In the genomic region with DNA sequence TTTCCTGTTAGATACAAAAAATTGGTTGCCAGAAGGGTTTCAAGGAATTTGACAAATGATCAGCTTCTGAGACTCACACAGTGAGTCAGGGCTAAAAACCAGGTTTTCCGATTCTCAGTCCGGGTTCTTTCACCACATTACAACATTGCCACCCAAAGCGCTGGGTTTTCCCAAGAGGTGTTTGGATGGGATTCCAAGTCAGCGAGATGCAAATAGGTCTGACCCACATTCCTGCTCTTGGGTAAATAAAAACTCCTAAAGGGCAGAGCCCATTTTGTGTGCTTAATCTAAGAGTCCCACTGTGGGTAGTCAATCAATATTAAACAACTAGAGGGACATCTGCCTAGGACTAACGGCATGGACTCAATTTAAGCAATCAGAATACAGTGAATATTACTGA, we compare ENCODE assay signal across 16 cellular contexts. TPM values are rescaled to one million over a fixed set of nuclear protein-coding genes. Genes with fewer than 3 reads are reported as not detected.
DNase-seq lines count a peak whose midpoint lies in the region; ATAC-seq and TF ChIP-seq lines count a peak whose summit lies in the region.
"Had no signal": no experiment of that assay in that cellular context is flagged by ENCODE, and none has a peak within 500 bp of the region (broad histone marks: within the 10 kb centered on the region; RNA-seq: fewer than 3 reads in every experiment).

No MANE protein-coding gene starts in this region.

- H2AFZ ChIP-seq in fibroblast of lung (ENCODE audit: low read length) = no peak overlapping the region

- no peaks in the 10 kb centered on the region for H4K20me1 ChIP-seq in fibroblast of lung (ENCODE audit: control insufficient read depth, extremely low read depth, insufficient read depth, low read length)

- TF ChIP-seq CTCF in fibroblast of lung (conservative IDR thresholded peaks at IDR 0.05 in 1 of 2, IDR thresholded peaks at IDR 0.05 in 1 of 2; ENCODE audit: low read depth in 1 of 2, low read length in 2 of 2) = no peak

- H3K9me3 ChIP-seq in NT2/D1 (ENCODE audit: insufficient read depth, low read length) (peaks cover 7% of the 10 kb centered on the region), fibroblast of lung (ENCODE audit: control insufficient read depth, insufficient read depth, low read depth, low read length) (no peaks in the 10 kb centered on the region), mesodermal cell (ENCODE audit: control insufficient read depth, low read length) (peaks cover 5% of the 10 kb centered on the region)
- H3K9me3 ChIP-seq: esophagus squamous epithelium, neutrophil had no signal

- no peak overlapping the region for H3K4me3 ChIP-seq in NT2/D1 (ENCODE audit: insufficient read length, low read depth)
- no peak overlapping the region for H3K4me3 ChIP-seq in fibroblast of lung (replicated peaks in 1 of 4; ENCODE audit: control extremely low read depth in 1 of 4, insufficient read depth in 1 of 4, low read depth in 3 of 4, low read length in 4 of 4)
- no peak overlapping the region for H3K4me3 ChIP-seq in mesodermal cell (ENCODE audit: extremely low read depth, insufficient read depth, low read length, poor library complexity, severe bottlenecking)
- H3K4me3 ChIP-seq: esophagus squamous epithelium had no signal

- WGBS in mesodermal cell (ENCODE audit: insufficient coverage in 2 of 2), 2 experiments = 40% methylated on average over 1 of the region's 5 CpGs; no CpG with 5 or more reads in 1 of the 2 experiments

- H3K4me2 ChIP-seq in fibroblast of lung (ENCODE audit: extremely low read depth, insufficient read depth, low read length) = no peak overlapping the region

- no peak for ATAC-seq in HG02678 (IDR thresholded peaks at IDR 0.05; ENCODE audit: unreplicated experiment)
- ATAC-seq: Panc1 had no signal

- H3K9ac ChIP-seq in NT2/D1 (ENCODE audit: insufficient read length, low read depth) (peak overlapping the region; percentile 62), fibroblast of lung (ENCODE audit: insufficient read depth, low read length) (no peak overlapping the region)

- H3K27ac ChIP-seq in fibroblast of lung (ENCODE audit: insufficient read depth, low read length) (no peak overlapping the region), mesodermal cell (ENCODE audit: low read depth, low read length, severe bottlenecking) (peak overlapping the region; percentile 85)
- H3K27ac ChIP-seq: esophagus squamous epithelium, neutrophil had no signal

- no peaks in the 10 kb centered on the region for H3K79me2 ChIP-seq in fibroblast of lung (ENCODE audit: control insufficient read depth, insufficient read depth, low read length)

- H3K36me3 ChIP-seq in NT2/D1 (ENCODE audit: insufficient read depth, insufficient read length, low read length) = no peaks in the 10 kb centered on the region
- no peaks in the 10 kb centered on the region for H3K36me3 ChIP-seq in fibroblast of lung (ENCODE audit: control insufficient read depth, insufficient read depth, low read length)
- no peaks in the 10 kb centered on the region for H3K36me3 ChIP-seq in mesodermal cell (ENCODE audit: control insufficient read depth, insufficient read depth, low read length)
- H3K36me3 ChIP-seq: esophagus squamous epithelium, neutrophil had no signal

- H3K4me1 ChIP-seq in NT2/D1 (ENCODE audit: insufficient read depth, insufficient read length) (peaks cover 17% of the 10 kb centered on the region), fibroblast of lung (ENCODE audit: control insufficient read depth, extremely low read depth, insufficient read depth, low read length) (no peaks in the 10 kb centered on the region), mesodermal cell (ENCODE audit: control insufficient read depth, insufficient read depth, low read length, poor library complexity, severe bottlenecking) (peaks cover 31% of the 10 kb centered on the region)

- DNase-seq in Daoy (ENCODE audit: low read depth) (peak; percentile 92), NT2/D1 (ENCODE audit: low read depth, low spot score) (peak; percentile 80), fibroblast of lung (ENCODE audit: low read depth in 2 of 2) (peak; percentile 65 to 89), CD1c-positive myeloid dendritic cell (ENCODE audit: extremely low spot score) (no peak), RPMI8226 (no peak)
- DNase-seq in stimulated activated CD4-positive, alpha-beta T cell treated with anti-CD3 and anti-CD28 coated beads, Interleukin-2, amount 100 ng/mL, for 24 hours = no peak
- DNase-seq: activated effector memory CD4-positive, alpha-beta T cell treated with anti-CD3 and anti-CD28 coated beads, Interleukin-2, amount 50 U/mL, for 16 hours; AML-193; DMS79 treated with DMSO at 0.1 percent for 48 hours; esophagus squamous epithelium; left cardiac atrium; NCI-H446 treated with DMSO at 0.1 percent for 48 hours had no signal

- H3K27me3 ChIP-seq in NT2/D1 (ENCODE audit: insufficient read depth, insufficient read length) (no peaks in the 10 kb centered on the region), fibroblast of lung (ENCODE audit: control insufficient read depth, insufficient read depth, low read length) (no peaks in the 10 kb centered on the region)

RNA-seq across cellular contexts. Expression of a gene that starts 5.4 kb away (rescaled TPM):
- 15.5 and 21.9 TPM in 2 replicates for total RNA-seq in Daoy (2014; rRNA removed; shearing (Covaris generic))
- total RNA-seq in fibroblast of lung = 10.8 and 11.6 TPM in 2 replicates
- 7.1 and 9.2 TPM in 2 replicates for polyA plus RNA-seq in fibroblast of lung
- polyA plus RNA-seq in fibroblast of lung (2012) = 5.8 and 6.6 TPM in 2 replicates
- 7.1 and 7.4 TPM in 2 replicates for polyA minus RNA-seq in fibroblast of lung (ENCODE audit: low replicate concordance)
- polyA plus RNA-seq in mesodermal cell (2013, experiment 1 of 2) = 15.1 TPM
- polyA plus RNA-seq in mesodermal cell (2013, experiment 2 of 2) = 14.5 TPM

Comparison
In these comparisons a context has a peak if more than half of its experiments do, and no peak if none do; other contexts are left out.
1. DNase-seq: peak in Daoy (single experiment), NT2/D1 (single experiment) and fibroblast of lung (2 of 2); none in CD1c-positive myeloid dendritic cell (single experiment), stimulated activated CD4-positive, alpha-beta T cell treated with anti-CD3 and anti-CD28 coated beads, Interleukin-2, amount 100 ng/mL, for 24 hours (0 of 2) and RPMI8226 (single experiment).